ENCODE assay signal across 1 cellular context in the genomic region with DNA sequence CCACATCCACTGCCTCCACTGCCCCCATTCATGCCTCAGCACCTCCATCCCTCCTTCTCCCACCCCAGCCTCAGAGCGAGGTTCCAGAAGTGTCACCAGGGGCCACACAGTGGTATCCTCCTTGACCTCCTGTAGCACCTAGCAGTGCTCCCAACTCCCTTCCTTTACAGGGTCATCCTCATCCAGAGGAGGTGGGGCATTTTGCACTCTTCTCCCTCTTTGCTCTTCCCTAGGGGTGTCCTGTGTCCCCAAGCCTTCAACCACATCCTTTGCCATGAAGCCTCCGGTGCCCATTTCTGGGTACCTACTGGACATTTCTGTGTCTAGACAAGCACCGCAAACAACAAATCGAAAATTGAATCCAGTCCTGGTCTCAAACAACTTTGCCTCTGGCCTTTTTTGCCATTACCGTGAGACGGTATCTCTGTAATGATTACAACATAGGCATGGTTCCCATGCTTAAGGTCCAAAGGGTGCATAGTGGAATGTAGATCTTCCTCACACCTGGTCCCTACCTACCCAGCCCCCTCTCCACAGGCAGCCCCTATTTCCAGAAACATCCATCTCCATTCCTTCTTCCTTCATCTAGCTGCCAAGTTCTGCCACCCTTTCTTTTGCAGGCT.
TF ChIP-seq lines count a peak whose summit lies in the region.

No MANE protein-coding gene starts in this region.

TF ChIP-seq in HepG2, 621 proteins besides CTCF, POLR2A, EP300 and RAD21 (continued from another document and continues in another):
- TF ChIP-seq, protein P1, sequence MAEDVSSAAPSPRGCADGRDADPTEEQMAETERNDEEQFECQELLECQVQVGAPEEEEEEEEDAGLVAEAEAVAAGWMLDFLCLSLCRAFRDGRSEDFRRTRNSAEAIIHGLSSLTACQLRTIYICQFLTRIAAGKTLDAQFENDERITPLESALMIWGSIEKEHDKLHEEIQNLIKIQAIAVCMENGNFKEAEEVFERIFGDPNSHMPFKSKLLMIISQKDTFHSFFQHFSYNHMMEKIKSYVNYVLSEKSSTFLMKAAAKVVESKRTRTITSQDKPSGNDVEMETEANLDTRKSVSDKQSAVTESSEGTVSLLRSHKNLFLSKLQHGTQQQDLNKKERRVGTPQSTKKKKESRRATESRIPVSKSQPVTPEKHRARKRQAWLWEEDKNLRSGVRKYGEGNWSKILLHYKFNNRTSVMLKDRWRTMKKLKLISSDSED (CRISPR knock-in tag; IDR thresholded peaks at IDR 0.05), result no peak
- TF ChIP-seq RNF2 (conservative IDR thresholded peaks at IDR 0.05; ENCODE audit: low read depth) (no peak), MAF1 (CRISPR knock-in tag; IDR thresholded peaks at IDR 0.05; ENCODE audit: borderline replicate concordance) (no peak), ZNF672 (CRISPR knock-in tag; IDR thresholded peaks at IDR 0.05) (no peak), KDM6A (CRISPR knock-in tag; IDR thresholded peaks at IDR 0.05; ENCODE audit: low read depth) (no peak), ZKSCAN1 (IDR thresholded peaks at IDR 0.05; ENCODE audit: low read length) (no peak), TBP (CRISPR knock-in tag; IDR thresholded peaks at IDR 0.05) (no peak), PTBP1 (IDR thresholded peaks at IDR 0.05; ENCODE audit: low read depth, low read length, poor library complexity, severe bottlenecking) (no peak), TOPORS (CRISPR knock-in tag; IDR thresholded peaks at IDR 0.05) (no peak), ZBTB1 (CRISPR knock-in tag; IDR thresholded peaks at IDR 0.05; ENCODE audit: borderline replicate concordance) (no peak), CREM (IDR thresholded peaks at IDR 0.05) (no peak), CREM (CRISPR knock-in tag; IDR thresholded peaks at IDR 0.05) (no peak), MTA3 (CRISPR knock-in tag; IDR thresholded peaks at IDR 0.05) (no peak), ZNF883 (CRISPR knock-in tag; IDR thresholded peaks at IDR 0.05; ENCODE audit: not compliant biosample characterization) (no peak), RCOR2 (CRISPR knock-in tag; IDR thresholded peaks at IDR 0.05) (0 out of 2 replicates have a peak, but pooled peaks have one; percentile 18), KLF11 (CRISPR knock-in tag; IDR thresholded peaks at IDR 0.05) (no peak), SMAD9 (CRISPR knock-in tag; IDR thresholded peaks at IDR 0.05) (no peak), ZNF12 (CRISPR knock-in tag; IDR thresholded peaks at IDR 0.05) (no peak), MIXL1 (CRISPR knock-in tag; IDR thresholded peaks at IDR 0.05) (no peak), TBX2 (CRISPR knock-in tag; IDR thresholded peaks at IDR 0.05; ENCODE audit: borderline replicate concordance) (peak; percentile 69), DNMT1 (CRISPR knock-in tag; IDR thresholded peaks at IDR 0.05) (no peak), ZNF235 (CRISPR knock-in tag; IDR thresholded peaks at IDR 0.05; ENCODE audit: borderline replicate concordance) (no peak)
- TF ChIP-seq, protein P2, sequence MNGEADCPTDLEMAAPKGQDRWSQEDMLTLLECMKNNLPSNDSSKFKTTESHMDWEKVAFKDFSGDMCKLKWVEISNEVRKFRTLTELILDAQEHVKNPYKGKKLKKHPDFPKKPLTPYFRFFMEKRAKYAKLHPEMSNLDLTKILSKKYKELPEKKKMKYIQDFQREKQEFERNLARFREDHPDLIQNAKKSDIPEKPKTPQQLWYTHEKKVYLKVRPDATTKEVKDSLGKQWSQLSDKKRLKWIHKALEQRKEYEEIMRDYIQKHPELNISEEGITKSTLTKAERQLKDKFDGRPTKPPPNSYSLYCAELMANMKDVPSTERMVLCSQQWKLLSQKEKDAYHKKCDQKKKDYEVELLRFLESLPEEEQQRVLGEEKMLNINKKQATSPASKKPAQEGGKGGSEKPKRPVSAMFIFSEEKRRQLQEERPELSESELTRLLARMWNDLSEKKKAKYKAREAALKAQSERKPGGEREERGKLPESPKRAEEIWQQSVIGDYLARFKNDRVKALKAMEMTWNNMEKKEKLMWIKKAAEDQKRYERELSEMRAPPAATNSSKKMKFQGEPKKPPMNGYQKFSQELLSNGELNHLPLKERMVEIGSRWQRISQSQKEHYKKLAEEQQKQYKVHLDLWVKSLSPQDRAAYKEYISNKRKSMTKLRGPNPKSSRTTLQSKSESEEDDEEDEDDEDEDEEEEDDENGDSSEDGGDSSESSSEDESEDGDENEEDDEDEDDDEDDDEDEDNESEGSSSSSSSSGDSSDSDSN (CRISPR knock-in tag; IDR thresholded peaks at IDR 0.05), result no peak
- TF ChIP-seq, protein P3, sequence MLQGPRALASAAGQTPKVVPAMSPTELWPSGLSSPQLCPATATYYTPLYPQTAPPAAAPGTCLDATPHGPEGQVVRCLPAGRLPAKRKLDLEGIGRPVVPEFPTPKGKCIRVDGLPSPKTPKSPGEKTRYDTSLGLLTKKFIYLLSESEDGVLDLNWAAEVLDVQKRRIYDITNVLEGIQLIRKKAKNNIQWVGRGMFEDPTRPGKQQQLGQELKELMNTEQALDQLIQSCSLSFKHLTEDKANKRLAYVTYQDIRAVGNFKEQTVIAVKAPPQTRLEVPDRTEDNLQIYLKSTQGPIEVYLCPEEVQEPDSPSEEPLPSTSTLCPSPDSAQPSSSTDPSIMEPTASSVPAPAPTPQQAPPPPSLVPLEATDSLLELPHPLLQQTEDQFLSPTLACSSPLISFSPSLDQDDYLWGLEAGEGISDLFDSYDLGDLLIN (CRISPR knock-in tag; IDR thresholded peaks at IDR 0.05; ENCODE audit: borderline replicate concordance), result no peak
- TF ChIP-seq, protein P4, sequence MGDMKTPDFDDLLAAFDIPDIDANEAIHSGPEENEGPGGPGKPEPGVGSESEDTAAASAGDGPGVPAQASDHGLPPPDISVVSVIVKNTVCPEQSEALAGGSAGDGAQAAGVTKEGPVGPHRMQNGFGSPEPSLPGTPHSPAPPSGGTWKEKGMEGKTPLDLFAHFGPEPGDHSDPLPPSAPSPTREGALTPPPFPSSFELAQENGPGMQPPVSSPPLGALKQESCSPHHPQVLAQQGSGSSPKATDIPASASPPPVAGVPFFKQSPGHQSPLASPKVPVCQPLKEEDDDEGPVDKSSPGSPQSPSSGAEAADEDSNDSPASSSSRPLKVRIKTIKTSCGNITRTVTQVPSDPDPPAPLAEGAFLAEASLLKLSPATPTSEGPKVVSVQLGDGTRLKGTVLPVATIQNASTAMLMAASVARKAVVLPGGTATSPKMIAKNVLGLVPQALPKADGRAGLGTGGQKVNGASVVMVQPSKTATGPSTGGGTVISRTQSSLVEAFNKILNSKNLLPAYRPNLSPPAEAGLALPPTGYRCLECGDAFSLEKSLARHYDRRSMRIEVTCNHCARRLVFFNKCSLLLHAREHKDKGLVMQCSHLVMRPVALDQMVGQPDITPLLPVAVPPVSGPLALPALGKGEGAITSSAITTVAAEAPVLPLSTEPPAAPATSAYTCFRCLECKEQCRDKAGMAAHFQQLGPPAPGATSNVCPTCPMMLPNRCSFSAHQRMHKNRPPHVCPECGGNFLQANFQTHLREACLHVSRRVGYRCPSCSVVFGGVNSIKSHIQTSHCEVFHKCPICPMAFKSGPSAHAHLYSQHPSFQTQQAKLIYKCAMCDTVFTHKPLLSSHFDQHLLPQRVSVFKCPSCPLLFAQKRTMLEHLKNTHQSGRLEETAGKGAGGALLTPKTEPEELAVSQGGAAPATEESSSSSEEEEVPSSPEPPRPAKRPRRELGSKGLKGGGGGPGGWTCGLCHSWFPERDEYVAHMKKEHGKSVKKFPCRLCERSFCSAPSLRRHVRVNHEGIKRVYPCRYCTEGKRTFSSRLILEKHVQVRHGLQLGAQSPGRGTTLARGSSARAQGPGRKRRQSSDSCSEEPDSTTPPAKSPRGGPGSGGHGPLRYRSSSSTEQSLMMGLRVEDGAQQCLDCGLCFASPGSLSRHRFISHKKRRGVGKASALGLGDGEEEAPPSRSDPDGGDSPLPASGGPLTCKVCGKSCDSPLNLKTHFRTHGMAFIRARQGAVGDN (CRISPR knock-in tag; IDR thresholded peaks at IDR 0.05), result no peak
- TF ChIP-seq, protein P5, sequence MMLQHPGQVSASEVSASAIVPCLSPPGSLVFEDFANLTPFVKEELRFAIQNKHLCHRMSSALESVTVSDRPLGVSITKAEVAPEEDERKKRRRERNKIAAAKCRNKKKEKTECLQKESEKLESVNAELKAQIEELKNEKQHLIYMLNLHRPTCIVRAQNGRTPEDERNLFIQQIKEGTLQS (CRISPR knock-in tag; IDR thresholded peaks at IDR 0.05), result no peak
- TF ChIP-seq, protein P6, sequence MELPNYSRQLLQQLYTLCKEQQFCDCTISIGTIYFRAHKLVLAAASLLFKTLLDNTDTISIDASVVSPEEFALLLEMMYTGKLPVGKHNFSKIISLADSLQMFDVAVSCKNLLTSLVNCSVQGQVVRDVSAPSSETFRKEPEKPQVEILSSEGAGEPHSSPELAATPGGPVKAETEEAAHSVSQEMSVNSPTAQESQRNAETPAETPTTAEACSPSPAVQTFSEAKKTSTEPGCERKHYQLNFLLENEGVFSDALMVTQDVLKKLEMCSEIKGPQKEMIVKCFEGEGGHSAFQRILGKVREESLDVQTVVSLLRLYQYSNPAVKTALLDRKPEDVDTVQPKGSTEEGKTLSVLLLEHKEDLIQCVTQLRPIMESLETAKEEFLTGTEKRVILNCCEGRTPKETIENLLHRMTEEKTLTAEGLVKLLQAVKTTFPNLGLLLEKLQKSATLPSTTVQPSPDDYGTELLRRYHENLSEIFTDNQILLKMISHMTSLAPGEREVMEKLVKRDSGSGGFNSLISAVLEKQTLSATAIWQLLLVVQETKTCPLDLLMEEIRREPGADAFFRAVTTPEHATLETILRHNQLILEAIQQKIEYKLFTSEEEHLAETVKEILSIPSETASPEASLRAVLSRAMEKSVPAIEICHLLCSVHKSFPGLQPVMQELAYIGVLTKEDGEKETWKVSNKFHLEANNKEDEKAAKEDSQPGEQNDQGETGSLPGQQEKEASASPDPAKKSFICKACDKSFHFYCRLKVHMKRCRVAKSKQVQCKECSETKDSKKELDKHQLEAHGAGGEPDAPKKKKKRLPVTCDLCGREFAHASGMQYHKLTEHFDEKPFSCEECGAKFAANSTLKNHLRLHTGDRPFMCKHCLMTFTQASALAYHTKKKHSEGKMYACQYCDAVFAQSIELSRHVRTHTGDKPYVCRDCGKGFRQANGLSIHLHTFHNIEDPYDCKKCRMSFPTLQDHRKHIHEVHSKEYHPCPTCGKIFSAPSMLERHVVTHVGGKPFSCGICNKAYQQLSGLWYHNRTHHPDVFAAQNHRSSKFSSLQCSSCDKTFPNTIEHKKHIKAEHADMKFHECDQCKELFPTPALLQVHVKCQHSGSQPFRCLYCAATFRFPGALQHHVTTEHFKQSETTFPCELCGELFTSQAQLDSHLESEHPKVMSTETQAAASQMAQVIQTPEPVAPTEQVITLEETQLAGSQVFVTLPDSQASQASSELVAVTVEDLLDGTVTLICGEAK (IDR thresholded peaks at IDR 0.05), result no peak
- TF ChIP-seq, protein P6 (CRISPR knock-in tag; IDR thresholded peaks at IDR 0.05), result no peak
- TF ChIP-seq, protein P7, sequence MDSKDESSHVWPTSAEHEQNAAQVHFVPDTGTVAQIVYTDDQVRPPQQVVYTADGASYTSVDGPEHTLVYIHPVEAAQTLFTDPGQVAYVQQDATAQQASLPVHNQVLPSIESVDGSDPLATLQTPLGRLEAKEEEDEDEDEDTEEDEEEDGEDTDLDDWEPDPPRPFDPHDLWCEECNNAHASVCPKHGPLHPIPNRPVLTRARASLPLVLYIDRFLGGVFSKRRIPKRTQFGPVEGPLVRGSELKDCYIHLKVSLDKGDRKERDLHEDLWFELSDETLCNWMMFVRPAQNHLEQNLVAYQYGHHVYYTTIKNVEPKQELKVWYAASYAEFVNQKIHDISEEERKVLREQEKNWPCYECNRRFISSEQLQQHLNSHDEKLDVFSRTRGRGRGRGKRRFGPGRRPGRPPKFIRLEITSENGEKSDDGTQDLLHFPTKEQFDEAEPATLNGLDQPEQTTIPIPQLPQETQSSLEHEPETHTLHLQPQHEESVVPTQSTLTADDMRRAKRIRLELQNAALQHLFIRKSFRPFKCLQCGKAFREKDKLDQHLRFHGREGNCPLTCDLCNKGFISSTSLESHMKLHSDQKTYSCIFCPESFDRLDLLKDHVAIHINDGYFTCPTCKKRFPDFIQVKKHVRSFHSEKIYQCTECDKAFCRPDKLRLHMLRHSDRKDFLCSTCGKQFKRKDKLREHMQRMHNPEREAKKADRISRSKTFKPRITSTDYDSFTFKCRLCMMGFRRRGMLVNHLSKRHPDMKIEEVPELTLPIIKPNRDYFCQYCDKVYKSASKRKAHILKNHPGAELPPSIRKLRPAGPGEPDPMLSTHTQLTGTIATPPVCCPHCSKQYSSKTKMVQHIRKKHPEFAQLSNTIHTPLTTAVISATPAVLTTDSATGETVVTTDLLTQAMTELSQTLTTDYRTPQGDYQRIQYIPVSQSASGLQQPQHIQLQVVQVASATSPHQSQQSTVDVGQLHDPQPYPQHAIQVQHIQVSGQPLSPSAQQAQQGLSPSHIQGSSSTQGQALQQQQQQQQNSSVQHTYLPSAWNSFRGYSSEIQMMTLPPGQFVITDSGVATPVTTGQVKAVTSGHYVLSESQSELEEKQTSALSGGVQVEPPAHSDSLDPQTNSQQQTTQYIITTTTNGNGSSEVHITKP (CRISPR knock-in tag; IDR thresholded peaks at IDR 0.05; ENCODE audit: low read depth), result no peak
- TF ChIP-seq, protein P8, sequence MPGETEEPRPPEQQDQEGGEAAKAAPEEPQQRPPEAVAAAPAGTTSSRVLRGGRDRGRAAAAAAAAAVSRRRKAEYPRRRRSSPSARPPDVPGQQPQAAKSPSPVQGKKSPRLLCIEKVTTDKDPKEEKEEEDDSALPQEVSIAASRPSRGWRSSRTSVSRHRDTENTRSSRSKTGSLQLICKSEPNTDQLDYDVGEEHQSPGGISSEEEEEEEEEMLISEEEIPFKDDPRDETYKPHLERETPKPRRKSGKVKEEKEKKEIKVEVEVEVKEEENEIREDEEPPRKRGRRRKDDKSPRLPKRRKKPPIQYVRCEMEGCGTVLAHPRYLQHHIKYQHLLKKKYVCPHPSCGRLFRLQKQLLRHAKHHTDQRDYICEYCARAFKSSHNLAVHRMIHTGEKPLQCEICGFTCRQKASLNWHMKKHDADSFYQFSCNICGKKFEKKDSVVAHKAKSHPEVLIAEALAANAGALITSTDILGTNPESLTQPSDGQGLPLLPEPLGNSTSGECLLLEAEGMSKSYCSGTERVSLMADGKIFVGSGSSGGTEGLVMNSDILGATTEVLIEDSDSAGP (CRISPR knock-in tag; IDR thresholded peaks at IDR 0.05; ENCODE audit: borderline replicate concordance), result no peak
